ENCODE assay signal across 35 cellular contexts in genomic region chr9:128669786-128670185, GRCh38.
"Had no signal": no experiment of that assay in that cellular context is flagged by ENCODE, and none has a peak within 500 bp of the region (broad histone marks: within the 10 kb centered on the region; RNA-seq: fewer than 3 reads in every experiment).

No MANE protein-coding gene starts in this region.

- H3K27me3 ChIP-seq: brain microvascular endothelial cell, heart left ventricle had no signal

- H3K27ac ChIP-seq: brain microvascular endothelial cell, epithelial cell of prostate, heart left ventricle, WERI-Rb-1 had no signal

- H3K27me3 Mint-ChIP-seq: activated B cell treated with CpG ODN at 0.5 μM for 24 hours; activated CD4-positive, alpha-beta memory T cell treated with anti-CD3 and anti-CD28 coated beads for 36 hours; activated CD8-positive, alpha-beta memory T cell treated with anti-CD3 and anti-CD28 coated beads, Interleukin-2, amount 10 ng/mL, durations not matched to agents 7 days and 5 days; activated naive CD8-positive, alpha-beta T cell; central memory CD8-positive, alpha-beta T cell; effector memory CD8-positive, alpha-beta T cell; T-helper 17 cell had no signal

- H3K9me3 Mint-ChIP-seq: activated B cell treated with CpG ODN at 0.5 μM for 24 hours; activated CD4-positive, alpha-beta memory T cell treated with anti-CD3 and anti-CD28 coated beads for 36 hours; activated T-helper 1 cell treated with anti-CD3 and anti-CD28 coated beads, Interleukin-12 subunit alpha, Interleukin-12 subunit beta, Interleukin-2, Interleukin-4 antibody, amounts not matched to agents 30 ng/mL and 10 ng/mL and 1 ng/mL, durations not matched to agents 14 hours and 24 hours and 36 hours; activated T-helper 2 cell treated with anti-CD3 and anti-CD28 coated beads, Interferon-gamma antibody, Interleukin-2, Interleukin-4, amounts not matched to agents 10 μg/mL and 5 μg/mL and 100 μg/mL, durations not matched to agents 14 hours and 24 hours and 36 hours; central memory CD8-positive, alpha-beta T cell; effector memory CD8-positive, alpha-beta T cell; T-helper 2 cell treated with Interferon-gamma antibody and Interleukin-4, amounts not matched to agents 5 μg/mL and 100 μg/mL, for 36 hours had no signal

- H3K9me3 ChIP-seq: heart left ventricle had no signal

- H3K27ac Mint-ChIP-seq: activated B cell treated with CpG ODN at 0.5 μM for 24 hours; activated CD4-positive, alpha-beta memory T cell treated with anti-CD3 and anti-CD28 coated beads for 36 hours; activated CD8-positive, alpha-beta memory T cell treated with anti-CD3 and anti-CD28 coated beads, Interleukin-2, amount 10 ng/mL, durations not matched to agents 7 days and 5 days; activated CD8-positive, alpha-beta T cell treated with anti-CD3 and anti-CD28 coated beads, Interleukin-2, amount 10 ng/mL, durations not matched to agents 7 days and 5 days; activated naive CD8-positive, alpha-beta T cell; activated T-helper 1 cell treated with anti-CD3 and anti-CD28 coated beads, Interleukin-12 subunit alpha, Interleukin-12 subunit beta, Interleukin-2, Interleukin-4 antibody, amounts not matched to agents 30 ng/mL and 10 ng/mL and 1 ng/mL, durations not matched to agents 14 hours and 24 hours and 36 hours; activated T-helper 2 cell treated with anti-CD3 and anti-CD28 coated beads, Interferon-gamma antibody, Interleukin-2, Interleukin-4, amounts not matched to agents 10 μg/mL and 5 μg/mL and 100 μg/mL, durations not matched to agents 14 hours and 24 hours and 36 hours; effector memory CD8-positive, alpha-beta T cell; T-helper 17 cell; T-helper 2 cell treated with Interferon-gamma antibody and Interleukin-4, amounts not matched to agents 5 μg/mL and 100 μg/mL, for 36 hours had no signal

- H3K4me3 Mint-ChIP-seq: activated B cell treated with CpG ODN at 0.5 μM for 24 hours; activated CD4-positive, alpha-beta memory T cell treated with anti-CD3 and anti-CD28 coated beads for 36 hours; activated CD8-positive, alpha-beta memory T cell treated with anti-CD3 and anti-CD28 coated beads, Interleukin-2, amount 10 ng/mL, durations not matched to agents 7 days and 5 days; activated CD8-positive, alpha-beta T cell treated with anti-CD3 and anti-CD28 coated beads, Interleukin-2, amount 10 ng/mL, durations not matched to agents 7 days and 5 days; activated naive CD8-positive, alpha-beta T cell; activated T-helper 1 cell treated with anti-CD3 and anti-CD28 coated beads, Interleukin-12 subunit alpha, Interleukin-12 subunit beta, Interleukin-2, Interleukin-4 antibody, amounts not matched to agents 30 ng/mL and 10 ng/mL and 1 ng/mL, durations not matched to agents 14 hours and 24 hours and 36 hours; central memory CD8-positive, alpha-beta T cell; effector memory CD8-positive, alpha-beta T cell; T-helper 17 cell; T-helper 2 cell treated with Interferon-gamma antibody and Interleukin-4, amounts not matched to agents 5 μg/mL and 100 μg/mL, for 36 hours had no signal

- FAIRE-seq: astrocyte, bronchial epithelial cell, endometrium, endothelial cell of umbilical vein, frontal cortex had no signal

- H3K36me3 ChIP-seq: brain microvascular endothelial cell, heart left ventricle, WERI-Rb-1 had no signal

- H3K36me3 Mint-ChIP-seq: activated CD4-positive, alpha-beta memory T cell treated with anti-CD3 and anti-CD28 coated beads for 36 hours; activated CD8-positive, alpha-beta memory T cell treated with anti-CD3 and anti-CD28 coated beads, Interleukin-2, amount 10 ng/mL, durations not matched to agents 7 days and 5 days; activated naive CD8-positive, alpha-beta T cell had no signal

- H3K4me1 ChIP-seq: heart left ventricle had no signal

- H3K4me1 Mint-ChIP-seq: activated B cell treated with CpG ODN at 0.5 μM for 24 hours; activated CD8-positive, alpha-beta memory T cell treated with anti-CD3 and anti-CD28 coated beads, Interleukin-2, amount 10 ng/mL, durations not matched to agents 7 days and 5 days; central memory CD8-positive, alpha-beta T cell; T-helper 17 cell had no signal

- H3K4me3 ChIP-seq: heart left ventricle had no signal

- DNase-seq: activated B cell treated with CpG ODN at 0.5 μM for 24 hours; activated CD4-positive, alpha-beta memory T cell treated with anti-CD3 and anti-CD28 coated beads for 36 hours; activated CD4-positive, alpha-beta T cell treated with anti-CD3 and anti-CD28 coated beads for 48 hours; activated CD8-positive, alpha-beta memory T cell treated with anti-CD3 and anti-CD28 coated beads, Interleukin-2, amount 10 ng/mL, durations not matched to agents 7 days and 5 days; activated CD8-positive, alpha-beta memory T cell treated with anti-CD3 and anti-CD28 coated beads, Interleukin-2, amount 50 U/mL, for 4 hours; activated CD8-positive, alpha-beta T cell treated with anti-CD3 and anti-CD28 coated beads, Interleukin-2, amount 10 ng/mL, durations not matched to agents 7 days and 5 days; activated effector memory CD4-positive, alpha-beta T cell treated with anti-CD3 and anti-CD28 coated beads, Interleukin-2, amount 50 U/mL, for 16 hours; activated naive CD4-positive, alpha-beta T cell treated with anti-CD3 and anti-CD28 coated beads, Interleukin-2, amount 50 U/mL, for 16 hours; activated T-cell treated with anti-CD3 and anti-CD28 coated beads, Interleukin-2, amount 50 U/mL, for 1 hour; activated T-cell treated with anti-CD3 and anti-CD28 coated beads, Interleukin-2, amount 50 U/mL, for 48 hours; amniotic stem cell; anterior cingulate cortex; brain microvascular endothelial cell; cortex of kidney; dermis blood vessel endothelial cell; effector CD4-positive, alpha-beta T cell; effector memory CD8-positive, alpha-beta T cell; foreskin fibroblast; glutamatergic neuron; T-helper 1 cell; T-helper 17 cell; T1000; WERI-Rb-1 had no signal
